ENCODE assay signal across 1 cellular context in genomic region chr17:59804910-59805381, GRCh38.
TF ChIP-seq lines count a peak whose summit lies in the region.

No MANE protein-coding gene starts in this region.

TF ChIP-seq in GM12878, 131 proteins besides CTCF, POLR2A, EP300 and RAD21 (continued from another document):
- TF ChIP-seq RELB (IDR thresholded peaks at IDR 0.05; ENCODE audit: low read depth) = peak; percentile 39; the same call in 1 of the 2 replicates
- TF ChIP-seq HDAC2 (IDR thresholded peaks at IDR 0.05) = no peak
- TF ChIP-seq PKNOX1 (IDR thresholded peaks at IDR 0.05) = no peak
- no peak for TF ChIP-seq BRCA1 (IDR thresholded peaks at IDR 0.05; ENCODE audit: low read depth, low read length)
- no peak for TF ChIP-seq HCFC1 (IDR thresholded peaks at IDR 0.05; ENCODE audit: low read length)
- TF ChIP-seq ATF3 (IDR thresholded peaks at IDR 0.05; ENCODE audit: borderline replicate concordance, extremely low read depth, low read depth, low read length) = no peak
- TF ChIP-seq IKZF1 (conservative IDR thresholded peaks at IDR 0.05) = peak; percentile 51
- no peak for TF ChIP-seq CEBPZ (IDR thresholded peaks at IDR 0.05; ENCODE audit: low read depth, low read length)
- no peak for TF ChIP-seq SP1 (IDR thresholded peaks at IDR 0.05; ENCODE audit: low read depth, low read length)
- TF ChIP-seq YBX1 (IDR thresholded peaks at IDR 0.05) = no peak
TF ChIP-seq in GM12878: peak in this region for 8.
